ENCODE assay signal across 12 cellular contexts in genomic region chr22:38291201-38291777, GRCh38. TPM values are rescaled to one million over a fixed set of nuclear protein-coding genes. Genes with fewer than 3 reads are reported as not detected.
DNase-seq lines count a peak whose midpoint lies in the region; ATAC-seq and TF ChIP-seq lines count a peak whose summit lies in the region.
"Had no signal": no experiment of that assay in that cellular context is flagged by ENCODE, and none has a peak within 500 bp of the region (broad histone marks: within the 10 kb centered on the region; RNA-seq: fewer than 3 reads in every experiment).

No MANE protein-coding gene starts in this region.

- H3K27ac ChIP-seq in esophagus muscularis mucosa (replicated peaks in 1 of 4) = peak overlapping the region; percentile 12 to 69 (median 32)

- DNase-seq in H7 = peak; percentile 63
- DNase-seq in NCI-H69 (lab: John Stamatoyannopoulos, UW) = peak; percentile 24
- DNase-seq in esophagus muscularis mucosa (ENCODE audit: extremely low spot score) = no peak
- DNase-seq in retinal pigment epithelial cell (ENCODE audit: low read depth) = no peak
- no peak for DNase-seq in activated CD8-positive, alpha-beta memory T cell treated with anti-CD3 and anti-CD28 coated beads for 24 hours
- no peak for DNase-seq in NCI-H128 (lab: John Stamatoyannopoulos, UW; ENCODE audit: unreplicated experiment)
- DNase-seq: activated CD8-positive, alpha-beta memory T cell treated with anti-CD3 and anti-CD28 coated beads, Interleukin-2, amount 50 U/mL, for 48 hours; NCI-H2107 had no signal

- intact Hi-C loops in esophagus muscularis mucosa (cut with DNase I) = no loop called here

- ATAC-seq in GM18861 (IDR thresholded peaks at IDR 0.05; ENCODE audit: unreplicated experiment) (no peak), GM18520 (IDR thresholded peaks at IDR 0.05; ENCODE audit: unreplicated experiment) (no peak)

- TF ChIP-seq CTCF in esophagus muscularis mucosa (IDR thresholded peaks at IDR 0.05) = no peak
- TF ChIP-seq CTCF in retinal pigment epithelial cell (conservative IDR thresholded peaks at IDR 0.05; ENCODE audit: low read depth, low read length) = peak; percentile 25

- WGBS in esophagus muscularis mucosa = 72% methylated on average over 14 of the region's 22 CpGs

- peaks cover 4 to 33% (median 18%) of the 10 kb centered on the region in 4 donors for H3K4me1 ChIP-seq in esophagus muscularis mucosa
- H3K4me1 ChIP-seq: HAP-1 had no signal

- TF ChIP-seq EP300 in esophagus muscularis mucosa (IDR thresholded peaks at IDR 0.05) = no peak

- TF ChIP-seq POLR2A in esophagus muscularis mucosa (IDR thresholded peaks at IDR 0.05; ENCODE audit: low read depth) = no peak

- H3K27me3 ChIP-seq in H7 (ENCODE audit: control insufficient read depth, insufficient read depth, low read length) (no peaks in the 10 kb centered on the region), esophagus muscularis mucosa (no peaks in the 10 kb centered on the region)

- H3K4me3 ChIP-seq in H7 (ENCODE audit: insufficient read depth, low read depth, low read length) (no peak overlapping the region), esophagus muscularis mucosa (no peak overlapping the region), retinal pigment epithelial cell (ENCODE audit: low read length) (no peak overlapping the region)
- H3K4me3 ChIP-seq: HAP-1, lung had no signal

- H3K9me3 ChIP-seq in esophagus muscularis mucosa = no peaks in the 10 kb centered on the region
- H3K9me3 ChIP-seq: HAP-1 had no signal

- H3K36me3 ChIP-seq in H7 (replicated peaks; ENCODE audit: control insufficient read depth, insufficient read depth, low read length) (peaks cover 39% of the 10 kb centered on the region), esophagus muscularis mucosa (peaks cover 38 to 76% (median 73%) of the 10 kb centered on the region in 4 donors)

RNA-seq across cellular contexts. Expression of gene TMEM184B, which starts 18.5 kb away (rescaled TPM):
- total RNA-seq in H7 (2014; rRNA removed; shearing (Covaris generic)) = 44.5 and 46.9 TPM in 2 replicates
- total RNA-seq in esophagus muscularis mucosa = 100 to 1,000 TPM in 1 of 4 donors, 10 to 100 TPM in 3; 39.4 to 108 (median 75.3) TPM

RNA-seq across cellular contexts. Expression of gene CSNK1E, which starts 25.9 kb away (rescaled TPM):
- 307 and 335 TPM in 2 replicates for total RNA-seq in H7 (2014; rRNA removed; shearing (Covaris generic))
- total RNA-seq in esophagus muscularis mucosa = 100 to 1,000 TPM in 1 of 4 donors, 10 to 100 TPM in 3; 67.9 to 102 (median 91.7) TPM

Comparison
In these comparisons a context has a peak if more than half of its experiments do, and no peak if none do; other contexts are left out.
1. DNase-seq: peak in H7 (single experiment) and NCI-H69 (single experiment); none in esophagus muscularis mucosa (single experiment), retinal pigment epithelial cell (single experiment), activated CD8-positive, alpha-beta memory T cell treated with anti-CD3 and anti-CD28 coated beads for 24 hours (single experiment) and NCI-H128 (single experiment).